In genomic region chr17:14738652-14738988, GRCh38 we compare ENCODE assay signal across 1 cellular context.
TF ChIP-seq lines count a peak whose summit lies in the region.

No MANE protein-coding gene starts in this region.

TF ChIP-seq in liver, 16 proteins besides CTCF, POLR2A, EP300 and RAD21 (continued from another document):
- TF ChIP-seq ZBTB33 (IDR thresholded peaks at IDR 0.05) = no peak
- TF ChIP-seq, protein P1, sequence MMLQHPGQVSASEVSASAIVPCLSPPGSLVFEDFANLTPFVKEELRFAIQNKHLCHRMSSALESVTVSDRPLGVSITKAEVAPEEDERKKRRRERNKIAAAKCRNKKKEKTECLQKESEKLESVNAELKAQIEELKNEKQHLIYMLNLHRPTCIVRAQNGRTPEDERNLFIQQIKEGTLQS (IDR thresholded peaks at IDR 0.05) = no peak
- TF ChIP-seq YY1 (IDR thresholded peaks at IDR 0.05) = no peak
- no peak for TF ChIP-seq FOXA1 (IDR thresholded peaks at IDR 0.05)
- TF ChIP-seq EGR1 (IDR thresholded peaks at IDR 0.05; ENCODE audit: low read depth in 2 of 2) = no peak
- TF ChIP-seq JUND (IDR thresholded peaks at IDR 0.05) = no peak
- TF ChIP-seq GABPA (IDR thresholded peaks at IDR 0.05 in 1 of 2, conservative IDR thresholded peaks at IDR 0.05 in 1 of 2) = no peak
- TF ChIP-seq REST (IDR thresholded peaks at IDR 0.05) = no peak
- no peak for TF ChIP-seq SP1 (IDR thresholded peaks at IDR 0.05)
- no peak for TF ChIP-seq NR2F2 (IDR thresholded peaks at IDR 0.05)
- no peak for TF ChIP-seq TAF1 (conservative IDR thresholded peaks at IDR 0.05)
- TF ChIP-seq MAX (IDR thresholded peaks at IDR 0.05) = no peak
- TF ChIP-seq FOXA2 (IDR thresholded peaks at IDR 0.05) = no peak
- no peak for TF ChIP-seq HNF4G (IDR thresholded peaks at IDR 0.05)
- no peak for TF ChIP-seq RXRA (IDR thresholded peaks at IDR 0.05)
